In the genomic region with DNA sequence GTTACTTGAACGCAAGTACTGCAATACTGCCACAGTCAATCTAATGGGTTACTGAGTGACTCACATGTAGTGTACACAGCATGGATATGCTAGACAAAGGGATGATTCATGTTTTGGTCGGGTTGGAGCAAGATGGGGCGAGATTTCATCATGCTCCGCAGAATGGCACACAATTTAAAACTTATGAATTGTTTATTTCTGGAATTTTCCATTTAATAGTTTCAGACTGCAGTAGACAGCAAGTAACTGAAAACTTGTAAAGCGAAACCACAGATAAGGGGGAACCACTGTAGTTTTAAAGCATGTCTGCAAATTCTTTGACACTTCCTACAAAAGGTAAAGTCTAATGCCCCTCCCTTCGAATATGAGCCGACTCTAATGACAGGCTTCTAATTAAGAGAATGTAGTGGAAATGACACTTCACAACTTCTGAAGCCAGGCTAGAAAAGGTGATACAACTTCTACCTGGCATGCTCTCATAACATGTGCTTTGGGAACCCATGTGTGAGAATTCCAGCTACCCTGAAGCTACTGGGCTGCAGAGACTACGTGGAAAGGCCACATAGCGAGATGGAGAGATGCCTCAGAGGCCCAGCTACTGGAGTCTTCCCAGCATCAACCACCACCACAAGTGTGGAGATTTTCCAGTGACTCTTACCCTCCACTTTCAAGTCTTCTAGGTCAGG, we compare ENCODE assay signal across 9 cellular contexts. TPM values are rescaled to one million over a fixed set of nuclear protein-coding genes. Genes with fewer than 3 reads are reported as not detected.
A peak's percentile ranks its signal among the peaks of the same experiment; 100 is the strongest.
DNase-seq lines count a peak whose midpoint lies in the region; ATAC-seq and TF ChIP-seq lines count a peak whose summit lies in the region.
"Had no signal": no experiment of that assay in that cellular context is flagged by ENCODE, and none has a peak within 500 bp of the region (broad histone marks: within the 10 kb centered on the region; RNA-seq: fewer than 3 reads in every experiment).

No MANE protein-coding gene starts in this region.

- H3K36me3 ChIP-seq in A673 (ENCODE audit: insufficient read depth, low read length, poor library complexity, severe bottlenecking): no peaks in the 10 kb centered on the region

- no peak overlapping the region for H3K4me3 Mint-ChIP-seq in type B pancreatic cell

- H3K27me3 Mint-ChIP-seq in type B pancreatic cell: peaks cover 3% of the 10 kb centered on the region

- H3K9me3 ChIP-seq in A673 (ENCODE audit: low read depth, low read length, poor library complexity, severe bottlenecking): no peaks in the 10 kb centered on the region

- H3K36me3 Mint-ChIP-seq in type B pancreatic cell: no peaks in the 10 kb centered on the region

- ATAC-seq in HG02678 (IDR thresholded peaks at IDR 0.05; ENCODE audit: unreplicated experiment): no peak

- H3K4me3 ChIP-seq in A673 (ENCODE audit: low read depth, low read length, poor library complexity, severe bottlenecking) (no peak overlapping the region), HFF-Myc (replicated peaks; ENCODE audit: low read depth, low read length) (no peak overlapping the region)

- POLR2A ChIA-PET in A673 (lab: Charles Lee; ENCODE audit: low non-redundant PET): no interaction called here

- H3K27ac Mint-ChIP-seq in type B pancreatic cell: no peak overlapping the region

- H3K4me1 ChIP-seq in A673 (ENCODE audit: insufficient read depth, low read length, poor library complexity, severe bottlenecking): no peaks in the 10 kb centered on the region

- no peaks in the 10 kb centered on the region for H3K9me3 Mint-ChIP-seq in type B pancreatic cell

- H3K27ac ChIP-seq in A673 (ENCODE audit: low read depth, low read length, poor library complexity, severe bottlenecking): no peak overlapping the region

- intact Hi-C loops in A673 (cut with micrococcal nuclease; ENCODE audit: unreplicated experiment): no loop called here

- TF ChIP-seq CTCF in A673 (conservative IDR thresholded peaks at IDR 0.05; ENCODE audit: low read depth, low read length) (no peak), HFF-Myc (IDR thresholded peaks at IDR 0.05; ENCODE audit: low read depth, low read length, missing control alignments) (no peak), type B pancreatic cell (conservative IDR thresholded peaks at IDR 0.05) (no peak)

- DNase-seq in A673 (ENCODE audit: low spot score) (peak; percentile 44), HFF-Myc (ENCODE audit: extremely low read depth, low read depth) (peak; percentile 72), activated T-cell treated with anti-CD3 and anti-CD28 coated beads for 4 hours (peak; percentile 9), iris pigment epithelial cell (ENCODE audit: low read depth) (peak; percentile 97), type B pancreatic cell (ENCODE audit: extremely low spot score, unreplicated experiment) (no peak), NCI-H2171 treated with DMSO at 0.1 percent for 48 hours (lab: John Stamatoyannopoulos, UW) (no peak), NCI-H82 (lab: John Stamatoyannopoulos, UW) (no peak)
- DNase-seq: KBM-7 had no signal

- BruUV-seq in A673 (replicated peaks; lab: Mats Ljungman, UMichigan): no TSS peak

- no peaks in the 10 kb centered on the region for H3K27me3 ChIP-seq in A673 (replicated peaks; ENCODE audit: insufficient read depth, low read depth, low read length, poor library complexity)

- CTCF ChIA-PET in A673 (lab: Charles Lee): no interaction called here

- no peaks in the 10 kb centered on the region for H3K4me1 Mint-ChIP-seq in type B pancreatic cell (ENCODE audit: unreplicated experiment)

RNA-seq across cellular contexts. Expression of a gene that starts 13.9 kb away (rescaled TPM):
- 0.39 and 3.0 TPM in 2 replicates for total RNA-seq in A673 (2021)
- 12.3 and 21.8 TPM in 2 replicates for total RNA-seq in type B pancreatic cell (ENCODE audit: low replicate concordance)

RNA-seq across cellular contexts. Expression of a gene that starts 40.8 kb away (rescaled TPM):
- 81.8 and 89.4 TPM in 2 replicates for total RNA-seq in A673 (2021)
- 90.5 and 95.9 TPM in 2 replicates for total RNA-seq in type B pancreatic cell (ENCODE audit: low replicate concordance)

Comparison
In these comparisons a context has a peak if more than half of its experiments do, and no peak if none do; other contexts are left out.
1. DNase-seq: peak in A673 (single experiment), HFF-Myc (single experiment), activated T-cell treated with anti-CD3 and anti-CD28 coated beads for 4 hours (single experiment) and iris pigment epithelial cell (single experiment); none in type B pancreatic cell (single experiment), NCI-H2171 treated with DMSO at 0.1 percent for 48 hours (single experiment) and NCI-H82 (single experiment).